ENCODE assay signal across 1 cellular context in genomic region chr1:179151908-179152682, GRCh38.
TF ChIP-seq lines count a peak whose summit lies in the region.

No MANE protein-coding gene starts in this region.

TF ChIP-seq in HepG2, 621 proteins besides CTCF, POLR2A, EP300 and RAD21 (continued from another document and continues in another):
- TF ChIP-seq, protein P1, sequence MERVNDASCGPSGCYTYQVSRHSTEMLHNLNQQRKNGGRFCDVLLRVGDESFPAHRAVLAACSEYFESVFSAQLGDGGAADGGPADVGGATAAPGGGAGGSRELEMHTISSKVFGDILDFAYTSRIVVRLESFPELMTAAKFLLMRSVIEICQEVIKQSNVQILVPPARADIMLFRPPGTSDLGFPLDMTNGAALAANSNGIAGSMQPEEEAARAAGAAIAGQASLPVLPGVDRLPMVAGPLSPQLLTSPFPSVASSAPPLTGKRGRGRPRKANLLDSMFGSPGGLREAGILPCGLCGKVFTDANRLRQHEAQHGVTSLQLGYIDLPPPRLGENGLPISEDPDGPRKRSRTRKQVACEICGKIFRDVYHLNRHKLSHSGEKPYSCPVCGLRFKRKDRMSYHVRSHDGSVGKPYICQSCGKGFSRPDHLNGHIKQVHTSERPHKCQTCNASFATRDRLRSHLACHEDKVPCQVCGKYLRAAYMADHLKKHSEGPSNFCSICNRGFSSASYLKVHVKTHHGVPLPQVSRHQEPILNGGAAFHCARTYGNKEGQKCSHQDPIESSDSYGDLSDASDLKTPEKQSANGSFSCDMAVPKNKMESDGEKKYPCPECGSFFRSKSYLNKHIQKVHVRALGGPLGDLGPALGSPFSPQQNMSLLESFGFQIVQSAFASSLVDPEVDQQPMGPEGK (CRISPR knock-in tag; IDR thresholded peaks at IDR 0.05), result 0 out of 2 replicates have a peak, but pooled peaks have one; percentile 32
- TF ChIP-seq ZNF383 (CRISPR knock-in tag; IDR thresholded peaks at IDR 0.05; ENCODE audit: borderline replicate concordance) (no peak), MEIS1 (CRISPR knock-in tag; IDR thresholded peaks at IDR 0.05; ENCODE audit: borderline replicate concordance) (0 out of 2 replicates have a peak, but pooled peaks have one; percentile 16), MTA1 (CRISPR knock-in tag; IDR thresholded peaks at IDR 0.05; ENCODE audit: borderline replicate concordance) (no peak; the same call in 1 of the 2 replicates), MTF1 (CRISPR knock-in tag; IDR thresholded peaks at IDR 0.05) (no peak), POGZ (CRISPR knock-in tag; IDR thresholded peaks at IDR 0.05) (peak; percentile 71), PAXIP1 (CRISPR knock-in tag; conservative IDR thresholded peaks at IDR 0.05) (peak; percentile 98), MTA3 (CRISPR knock-in tag; IDR thresholded peaks at IDR 0.05) (no peak), ZNF282 (IDR thresholded peaks at IDR 0.05; ENCODE audit: partially characterized antibody) (no peak), RCOR2 (CRISPR knock-in tag; IDR thresholded peaks at IDR 0.05) (peak; percentile 71; the same call in 1 of the 2 replicates), ZNF230 (CRISPR knock-in tag; IDR thresholded peaks at IDR 0.05) (no peak; the same call in 1 of the 2 replicates), ZNF580 (CRISPR knock-in tag; IDR thresholded peaks at IDR 0.05; ENCODE audit: borderline replicate concordance, low read depth) (0 out of 2 replicates have a peak, but pooled peaks have one; percentile 58), TBX2 (CRISPR knock-in tag; IDR thresholded peaks at IDR 0.05; ENCODE audit: borderline replicate concordance) (peak; percentile 81), GFI1 (CRISPR knock-in tag; IDR thresholded peaks at IDR 0.05; ENCODE audit: borderline replicate concordance) (peak; percentile 64; the same call in 1 of the 2 replicates), DNMT1 (CRISPR knock-in tag; IDR thresholded peaks at IDR 0.05) (no peak), DMAP1 (CRISPR knock-in tag; IDR thresholded peaks at IDR 0.05) (peak; percentile 27; the same call in 1 of the 2 replicates), ZZZ3 (CRISPR knock-in tag; IDR thresholded peaks at IDR 0.05; ENCODE audit: borderline replicate concordance) (no peak), MXD1 (CRISPR knock-in tag; IDR thresholded peaks at IDR 0.05) (no peak), KLF16 (CRISPR knock-in tag; IDR thresholded peaks at IDR 0.05) (peak in 1 of 2 experiments; percentile 81; a peak in 2 of 4 replicates), ZNF550 (CRISPR knock-in tag; IDR thresholded peaks at IDR 0.05; ENCODE audit: borderline replicate concordance) (no peak), DR1 (CRISPR knock-in tag; IDR thresholded peaks at IDR 0.05) (no peak), ZNF441 (CRISPR knock-in tag; IDR thresholded peaks at IDR 0.05; ENCODE audit: borderline replicate concordance) (no peak), ZBTB7B (CRISPR knock-in tag; IDR thresholded peaks at IDR 0.05) (peak; percentile 54; the same call in 1 of the 2 replicates), ZNF180 (CRISPR knock-in tag; IDR thresholded peaks at IDR 0.05; ENCODE audit: borderline replicate concordance, low read depth) (no peak), ZNF776 (CRISPR knock-in tag; IDR thresholded peaks at IDR 0.05) (no peak), ZBTB8A (CRISPR knock-in tag; IDR thresholded peaks at IDR 0.05; ENCODE audit: borderline replicate concordance, low read depth) (no peak), ARNTL (CRISPR knock-in tag; IDR thresholded peaks at IDR 0.05) (peak; percentile 30; the same call in 1 of the 2 replicates), ZNF704 (CRISPR knock-in tag; IDR thresholded peaks at IDR 0.05; ENCODE audit: borderline replicate concordance) (no peak), ZBTB37 (CRISPR knock-in tag; IDR thresholded peaks at IDR 0.05) (no peak), YEATS4 (CRISPR knock-in tag; IDR thresholded peaks at IDR 0.05; ENCODE audit: borderline replicate concordance) (no peak; the same call in 1 of the 2 replicates), SIX4 (CRISPR knock-in tag; IDR thresholded peaks at IDR 0.05) (peak; percentile 52)
- TF ChIP-seq, protein P2, sequence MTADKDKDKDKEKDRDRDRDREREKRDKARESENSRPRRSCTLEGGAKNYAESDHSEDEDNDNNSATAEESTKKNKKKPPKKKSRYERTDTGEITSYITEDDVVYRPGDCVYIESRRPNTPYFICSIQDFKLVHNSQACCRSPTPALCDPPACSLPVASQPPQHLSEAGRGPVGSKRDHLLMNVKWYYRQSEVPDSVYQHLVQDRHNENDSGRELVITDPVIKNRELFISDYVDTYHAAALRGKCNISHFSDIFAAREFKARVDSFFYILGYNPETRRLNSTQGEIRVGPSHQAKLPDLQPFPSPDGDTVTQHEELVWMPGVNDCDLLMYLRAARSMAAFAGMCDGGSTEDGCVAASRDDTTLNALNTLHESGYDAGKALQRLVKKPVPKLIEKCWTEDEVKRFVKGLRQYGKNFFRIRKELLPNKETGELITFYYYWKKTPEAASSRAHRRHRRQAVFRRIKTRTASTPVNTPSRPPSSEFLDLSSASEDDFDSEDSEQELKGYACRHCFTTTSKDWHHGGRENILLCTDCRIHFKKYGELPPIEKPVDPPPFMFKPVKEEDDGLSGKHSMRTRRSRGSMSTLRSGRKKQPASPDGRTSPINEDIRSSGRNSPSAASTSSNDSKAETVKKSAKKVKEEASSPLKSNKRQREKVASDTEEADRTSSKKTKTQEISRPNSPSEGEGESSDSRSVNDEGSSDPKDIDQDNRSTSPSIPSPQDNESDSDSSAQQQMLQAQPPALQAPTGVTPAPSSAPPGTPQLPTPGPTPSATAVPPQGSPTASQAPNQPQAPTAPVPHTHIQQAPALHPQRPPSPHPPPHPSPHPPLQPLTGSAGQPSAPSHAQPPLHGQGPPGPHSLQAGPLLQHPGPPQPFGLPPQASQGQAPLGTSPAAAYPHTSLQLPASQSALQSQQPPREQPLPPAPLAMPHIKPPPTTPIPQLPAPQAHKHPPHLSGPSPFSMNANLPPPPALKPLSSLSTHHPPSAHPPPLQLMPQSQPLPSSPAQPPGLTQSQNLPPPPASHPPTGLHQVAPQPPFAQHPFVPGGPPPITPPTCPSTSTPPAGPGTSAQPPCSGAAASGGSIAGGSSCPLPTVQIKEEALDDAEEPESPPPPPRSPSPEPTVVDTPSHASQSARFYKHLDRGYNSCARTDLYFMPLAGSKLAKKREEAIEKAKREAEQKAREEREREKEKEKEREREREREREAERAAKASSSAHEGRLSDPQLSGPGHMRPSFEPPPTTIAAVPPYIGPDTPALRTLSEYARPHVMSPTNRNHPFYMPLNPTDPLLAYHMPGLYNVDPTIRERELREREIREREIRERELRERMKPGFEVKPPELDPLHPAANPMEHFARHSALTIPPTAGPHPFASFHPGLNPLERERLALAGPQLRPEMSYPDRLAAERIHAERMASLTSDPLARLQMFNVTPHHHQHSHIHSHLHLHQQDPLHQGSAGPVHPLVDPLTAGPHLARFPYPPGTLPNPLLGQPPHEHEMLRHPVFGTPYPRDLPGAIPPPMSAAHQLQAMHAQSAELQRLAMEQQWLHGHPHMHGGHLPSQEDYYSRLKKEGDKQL (CRISPR knock-in tag; IDR thresholded peaks at IDR 0.05; ENCODE audit: low read depth), result peak; percentile 79
- TF ChIP-seq, protein P3, sequence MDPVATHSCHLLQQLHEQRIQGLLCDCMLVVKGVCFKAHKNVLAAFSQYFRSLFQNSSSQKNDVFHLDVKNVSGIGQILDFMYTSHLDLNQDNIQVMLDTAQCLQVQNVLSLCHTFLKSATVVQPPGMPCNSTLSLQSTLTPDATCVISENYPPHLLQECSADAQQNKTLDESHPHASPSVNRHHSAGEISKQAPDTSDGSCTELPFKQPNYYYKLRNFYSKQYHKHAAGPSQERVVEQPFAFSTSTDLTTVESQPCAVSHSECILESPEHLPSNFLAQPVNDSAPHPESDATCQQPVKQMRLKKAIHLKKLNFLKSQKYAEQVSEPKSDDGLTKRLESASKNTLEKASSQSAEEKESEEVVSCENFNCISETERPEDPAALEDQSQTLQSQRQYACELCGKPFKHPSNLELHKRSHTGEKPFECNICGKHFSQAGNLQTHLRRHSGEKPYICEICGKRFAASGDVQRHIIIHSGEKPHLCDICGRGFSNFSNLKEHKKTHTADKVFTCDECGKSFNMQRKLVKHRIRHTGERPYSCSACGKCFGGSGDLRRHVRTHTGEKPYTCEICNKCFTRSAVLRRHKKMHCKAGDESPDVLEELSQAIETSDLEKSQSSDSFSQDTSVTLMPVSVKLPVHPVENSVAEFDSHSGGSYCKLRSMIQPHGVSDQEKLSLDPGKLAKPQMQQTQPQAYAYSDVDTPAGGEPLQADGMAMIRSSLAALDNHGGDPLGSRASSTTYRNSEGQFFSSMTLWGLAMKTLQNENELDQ (CRISPR knock-in tag; IDR thresholded peaks at IDR 0.05; ENCODE audit: borderline replicate concordance), result no peak
- TF ChIP-seq, protein P4, sequence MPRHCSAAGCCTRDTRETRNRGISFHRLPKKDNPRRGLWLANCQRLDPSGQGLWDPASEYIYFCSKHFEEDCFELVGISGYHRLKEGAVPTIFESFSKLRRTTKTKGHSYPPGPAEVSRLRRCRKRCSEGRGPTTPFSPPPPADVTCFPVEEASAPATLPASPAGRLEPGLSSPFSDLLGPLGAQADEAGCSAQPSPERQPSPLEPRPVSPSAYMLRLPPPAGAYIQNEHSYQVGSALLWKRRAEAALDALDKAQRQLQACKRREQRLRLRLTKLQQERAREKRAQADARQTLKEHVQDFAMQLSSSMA (CRISPR knock-in tag; IDR thresholded peaks at IDR 0.05), result no peak
- TF ChIP-seq, protein P5, sequence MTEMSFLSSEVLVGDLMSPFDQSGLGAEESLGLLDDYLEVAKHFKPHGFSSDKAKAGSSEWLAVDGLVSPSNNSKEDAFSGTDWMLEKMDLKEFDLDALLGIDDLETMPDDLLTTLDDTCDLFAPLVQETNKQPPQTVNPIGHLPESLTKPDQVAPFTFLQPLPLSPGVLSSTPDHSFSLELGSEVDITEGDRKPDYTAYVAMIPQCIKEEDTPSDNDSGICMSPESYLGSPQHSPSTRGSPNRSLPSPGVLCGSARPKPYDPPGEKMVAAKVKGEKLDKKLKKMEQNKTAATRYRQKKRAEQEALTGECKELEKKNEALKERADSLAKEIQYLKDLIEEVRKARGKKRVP (CRISPR knock-in tag; IDR thresholded peaks at IDR 0.05), result peak in 1 of 2 experiments; percentile 24; a peak in 1 of 4 replicates
- TF ChIP-seq, protein P6, sequence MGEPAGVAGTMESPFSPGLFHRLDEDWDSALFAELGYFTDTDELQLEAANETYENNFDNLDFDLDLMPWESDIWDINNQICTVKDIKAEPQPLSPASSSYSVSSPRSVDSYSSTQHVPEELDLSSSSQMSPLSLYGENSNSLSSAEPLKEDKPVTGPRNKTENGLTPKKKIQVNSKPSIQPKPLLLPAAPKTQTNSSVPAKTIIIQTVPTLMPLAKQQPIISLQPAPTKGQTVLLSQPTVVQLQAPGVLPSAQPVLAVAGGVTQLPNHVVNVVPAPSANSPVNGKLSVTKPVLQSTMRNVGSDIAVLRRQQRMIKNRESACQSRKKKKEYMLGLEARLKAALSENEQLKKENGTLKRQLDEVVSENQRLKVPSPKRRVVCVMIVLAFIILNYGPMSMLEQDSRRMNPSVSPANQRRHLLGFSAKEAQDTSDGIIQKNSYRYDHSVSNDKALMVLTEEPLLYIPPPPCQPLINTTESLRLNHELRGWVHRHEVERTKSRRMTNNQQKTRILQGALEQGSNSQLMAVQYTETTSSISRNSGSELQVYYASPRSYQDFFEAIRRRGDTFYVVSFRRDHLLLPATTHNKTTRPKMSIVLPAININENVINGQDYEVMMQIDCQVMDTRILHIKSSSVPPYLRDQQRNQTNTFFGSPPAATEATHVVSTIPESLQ (CRISPR knock-in tag; conservative IDR thresholded peaks at IDR 0.05), result no peak
